In the genomic region with DNA sequence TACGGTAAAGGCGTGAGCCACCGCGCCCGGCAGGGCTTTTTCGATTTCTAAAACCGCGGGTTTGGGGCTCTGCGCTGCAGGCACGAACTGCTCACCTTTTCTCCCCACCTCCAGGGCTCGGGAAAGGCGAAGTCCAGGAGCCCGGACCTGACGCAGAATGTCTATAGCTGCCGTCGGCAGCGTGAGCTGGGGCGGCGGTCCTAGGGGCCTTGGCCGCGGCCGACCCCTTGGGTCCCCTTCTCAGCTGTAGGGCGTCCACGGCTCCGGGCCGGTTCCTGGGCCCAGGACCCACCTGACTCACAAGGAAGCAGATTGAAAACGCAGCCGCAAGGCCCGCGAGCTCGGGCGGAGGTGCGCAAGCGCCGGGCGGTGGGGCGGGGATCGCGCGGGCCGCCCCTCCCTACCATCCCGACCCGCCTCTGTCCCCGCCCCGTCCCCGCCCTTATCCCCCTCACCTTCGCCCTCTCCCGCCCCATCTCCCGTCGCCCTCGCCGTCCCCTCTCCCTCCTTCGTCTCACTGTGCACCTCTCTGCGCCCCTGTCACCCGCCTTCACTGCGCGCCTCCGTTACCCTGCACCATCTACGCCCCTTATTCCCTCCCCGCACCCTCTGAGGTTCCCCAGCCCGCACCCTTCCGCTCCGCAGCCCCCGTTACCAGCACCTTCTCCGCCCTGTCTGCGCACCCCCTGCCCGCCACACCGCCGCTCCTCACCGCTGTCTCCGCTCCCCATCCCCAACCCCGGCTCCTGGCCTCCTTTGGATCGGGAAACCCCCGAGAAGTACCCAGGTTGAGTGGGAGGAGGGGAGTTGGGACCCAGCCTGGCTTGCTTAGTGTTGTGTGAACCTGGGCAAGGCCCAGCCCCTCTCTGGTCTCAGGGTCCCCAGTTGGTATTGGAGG, we compare ENCODE assay signal across 8 cellular contexts. TPM values are rescaled to one million over a fixed set of nuclear protein-coding genes. Genes with fewer than 3 reads are reported as not detected.
A peak's percentile ranks its signal among the peaks of the same experiment; 100 is the strongest.
DNase-seq lines count a peak whose midpoint lies in the region; ATAC-seq and TF ChIP-seq lines count a peak whose summit lies in the region.

A gene with protein sequence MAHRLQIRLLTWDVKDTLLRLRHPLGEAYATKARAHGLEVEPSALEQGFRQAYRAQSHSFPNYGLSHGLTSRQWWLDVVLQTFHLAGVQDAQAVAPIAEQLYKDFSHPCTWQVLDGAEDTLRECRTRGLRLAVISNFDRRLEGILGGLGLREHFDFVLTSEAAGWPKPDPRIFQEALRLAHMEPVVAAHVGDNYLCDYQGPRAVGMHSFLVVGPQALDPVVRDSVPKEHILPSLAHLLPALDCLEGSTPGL (minus strand): TSS at position 353 of the 898 bp plus-strand sequence. CDS start 2,632 bp downstream, outside the sequence.

- peaks cover 6% of the 10 kb centered on the region; the same call in 1 of the 3 replicates for H3K36me3 Mint-ChIP-seq in GM23338 (ENCODE audit: low read depth)

- H3K4me1 ChIP-seq in GM23338 (ENCODE audit: insufficient read depth) = no peaks in the 10 kb centered on the region; the same call in 1 of the 2 replicates

- H4K20me1 ChIP-seq in GM23338 (replicated peaks; ENCODE audit: insufficient read depth) = no peaks in the 10 kb centered on the region

- ATAC-seq in GM23338 = peak; percentile 82
- ATAC-seq in omental fat pad (ENCODE audit: low FRiP score) = peak; percentile 96

- peak within 1 kb of the TSS; percentile 92 for H3K4me3 Mint-ChIP-seq in GM23338

- H2AFZ ChIP-seq in GM23338 = peak within 1 kb of the TSS; percentile 98

- no peaks in the 10 kb centered on the region for H3K9me2 ChIP-seq in GM23338 (ENCODE audit: insufficient read depth)

- peak within 1 kb of the TSS; percentile 94 for H3K27ac ChIP-seq in GM23338 (ENCODE audit: low read depth)
- peak within 1 kb of the TSS; percentile 66 for H3K27ac ChIP-seq in temporal lobe (ENCODE audit: low read depth, low read length)

- H3K4me3 ChIP-seq in GM23338 = peak within 1 kb of the TSS; percentile 85
- peak within 1 kb of the TSS; percentile 78 for H3K4me3 ChIP-seq in LNCaP clone FGC (ENCODE audit: low read depth, low read length)

- peak within 1 kb of the TSS; percentile 87 for H3K4me2 ChIP-seq in GM23338

- no peaks in the 10 kb centered on the region for H3K27me3 ChIP-seq in GM23338 (ENCODE audit: insufficient read depth)

- H3K27me3 Mint-ChIP-seq in GM23338 (ENCODE audit: insufficient read depth, low read depth, poor library complexity) = peaks cover 7% of the 10 kb centered on the region

- no peaks in the 10 kb centered on the region; the same call in 2 of the 3 replicates for H3K9me3 Mint-ChIP-seq in GM23338

- DNase-seq in Daoy (ENCODE audit: low read depth) (peak; percentile 91), GM23338 (ENCODE audit: low spot score) (peak; percentile 92), LNCaP clone FGC (ENCODE audit: low read depth) (peak; percentile 43), SK-N-DZ (ENCODE audit: low spot score) (peak; percentile 72), globus pallidus (ENCODE audit: low spot score) (peak; percentile 63), omental fat pad (ENCODE audit: low spot score) (peak; percentile 29)
- DNase-seq in activated naive CD4-positive, alpha-beta T cell treated with anti-CD3 and anti-CD28 coated beads, Interleukin-2, amount 50 U/mL, for 16 hours = peak; percentile 72

- H3K79me2 ChIP-seq in GM23338 (replicated peaks; ENCODE audit: insufficient read depth) = no peaks in the 10 kb centered on the region

- H3K27ac Mint-ChIP-seq in GM23338 = no peak within 1 kb of the TSS

- TF ChIP-seq CTCF in GM23338 (conservative IDR thresholded peaks at IDR 0.05; ENCODE audit: low read depth in 2 of 2) (no peak), LNCaP clone FGC (IDR thresholded peaks at IDR 0.05; ENCODE audit: control insufficient read depth, extremely low read depth, insufficient read depth) (no peak), omental fat pad (IDR thresholded peaks at IDR 0.05) (no peak)

- peaks cover 13% of the 10 kb centered on the region for H3K4me1 Mint-ChIP-seq in GM23338

- no peaks in the 10 kb centered on the region for H3K36me3 ChIP-seq in GM23338 (ENCODE audit: insufficient read depth)

- H3F3A ChIP-seq in GM23338 (replicated peaks; ENCODE audit: low read depth) = no peaks in the 10 kb centered on the region

TF ChIP-seq in GM23338, 12 proteins besides CTCF, POLR2A, EP300 and RAD21:
- TF ChIP-seq JUNB (IDR thresholded peaks at IDR 0.05; ENCODE audit: unreplicated experiment) (no peak), POLR2AphosphoS5 (IDR thresholded peaks at IDR 0.05; ENCODE audit: low read depth) (peak; percentile 88)
TF ChIP-seq in GM23338: peak in this region for 1.

RNA-seq across cellular contexts. Expression of the gene that starts here (rescaled TPM):
- 12.5 and 19.9 TPM in 2 replicates for total RNA-seq in Daoy (2014; rRNA removed; shearing (Covaris generic))
- 17.7 and 19.8 TPM in 2 replicates for total RNA-seq in GM23338 (2014; rRNA removed; shearing (Covaris generic))
- polyA plus RNA-seq in GM23338 (2016; fragmentation: Nextera tagmentation; extraction: Ambion mirVana) = 9.4 and 9.5 TPM in 2 replicates
- polyA plus RNA-seq in SK-N-DZ (2014; cell fraction: cytosol; rRNA removed) = 12.1 and 19.5 TPM in 2 replicates
- 14.1 and 19.6 TPM in 2 replicates for polyA plus RNA-seq in SK-N-DZ (2014; cell fraction: nucleus; rRNA removed)
- total RNA-seq in omental fat pad = 10 to 100 TPM; 12.6 to 30.6 (median 16.7) TPM
- total RNA-seq in temporal lobe = 5.4 TPM

Comparison
In these comparisons a context has a peak if more than half of its experiments do, and no peak if none do; other contexts are left out.
1. Peak in every context shown above with its lines: DNase-seq, ATAC-seq, H3K4me3 ChIP-seq and H3K27ac ChIP-seq.
2. DNase-seq: peak in every context shown above with its lines; median percentile 92 in GM23338; 91 in Daoy; 72 in SK-N-DZ; 72 in activated naive CD4-positive, alpha-beta T cell treated with anti-CD3 and anti-CD28 coated beads, Interleukin-2, amount 50 U/mL, for 16 hours; 63 in globus pallidus; 43 in LNCaP clone FGC; 29 in omental fat pad.